16 cellular contexts compared by ENCODE assay signal in the genomic region with DNA sequence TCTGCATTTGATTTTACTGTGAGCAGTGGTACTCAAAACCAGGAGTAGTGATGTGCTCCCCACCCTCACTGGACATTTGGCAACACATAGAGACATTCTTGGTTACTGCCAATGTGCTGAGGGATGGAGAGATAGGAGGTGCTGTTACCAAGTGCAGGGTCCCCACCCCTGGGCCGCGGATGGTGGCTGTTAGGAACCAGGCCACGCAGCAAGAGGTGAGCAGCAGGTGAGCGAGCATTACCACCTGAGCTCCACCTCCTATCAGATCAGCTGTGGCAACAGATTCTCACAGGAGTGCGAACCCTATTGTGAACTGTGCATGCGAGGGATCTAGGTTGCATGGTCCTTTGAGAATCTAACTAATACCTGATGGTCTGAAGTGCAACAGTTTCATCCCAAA.
DNase-seq lines count a peak whose midpoint lies in the region; ATAC-seq, FAIRE-seq and TF ChIP-seq lines count a peak whose summit lies in the region.
"Had no signal": no experiment of that assay in that cellular context is flagged by ENCODE, and none has a peak within 500 bp of the region (broad histone marks: within the 10 kb centered on the region; RNA-seq: fewer than 3 reads in every experiment).

No MANE protein-coding gene starts in this region.

- DNase-seq in right cardiac atrium (peak in 2 of 3 donors; percentile 40 to 53), left cardiac atrium (no peak), HTR-8/SVneo (ENCODE audit: insufficient read length, low spot score) (no peak), kidney (peak; percentile 34), OCI-LY7 (ENCODE audit: low spot score) (no peak), putamen (ENCODE audit: low spot score) (no peak)
- DNase-seq: ACHN; BE2C; C1 segment of cervical spinal cord; Calu3; CD4-positive, alpha-beta memory T cell; DMS79 treated with DMSO at 0.1 percent for 48 hours; GF-D8 had no signal

- no peak overlapping the region for H3K4me2 ChIP-seq in OCI-LY7 (ENCODE audit: low read length)

- H3K4me1 ChIP-seq in right cardiac atrium (ENCODE audit: control insufficient read depth, insufficient read depth, low read length) (no peaks in the 10 kb centered on the region), kidney (ENCODE audit: control insufficient read depth in 1 of 2, insufficient read depth in 1 of 2, low read depth in 1 of 2, low read length in 2 of 2) (peaks cover 2 to 5% of the 10 kb centered on the region in 2 donors), OCI-LY7 (ENCODE audit: insufficient read depth, low read length, poor library complexity, severe bottlenecking) (no peaks in the 10 kb centered on the region)
- H3K4me1 ChIP-seq: BE2C, HAP-1 had no signal

- BruUV-seq in OCI-LY7 (replicated peaks; lab: Mats Ljungman, UMichigan): no TSS peak

- H3K27ac ChIP-seq in right cardiac atrium (ENCODE audit: low read length) (no peak overlapping the region), kidney (ENCODE audit: low read depth in 2 of 2, low read length in 2 of 2) (no peak overlapping the region), OCI-LY7 (ENCODE audit: low read depth, low read length, poor library complexity, severe bottlenecking) (no peak overlapping the region)

- no peak for ATAC-seq in right cardiac atrium
- ATAC-seq in left cardiac atrium: no peak
- ATAC-seq in HG03039 (IDR thresholded peaks at IDR 0.05; ENCODE audit: unreplicated experiment): no peak

- TF ChIP-seq CTCF in kidney (IDR thresholded peaks at IDR 0.05; ENCODE audit: borderline replicate concordance, extremely low read depth, insufficient read depth) (no peak), OCI-LY7 (conservative IDR thresholded peaks at IDR 0.05; ENCODE audit: low read length) (no peak)

- H4K20me1 ChIP-seq in OCI-LY7 (ENCODE audit: insufficient read depth, low read length): no peaks in the 10 kb centered on the region

- POLR2A ChIA-PET in OCI-LY7 (lab: Charles Lee): no interaction called here

- no peak overlapping the region for H3K4me3 ChIP-seq in right cardiac atrium (ENCODE audit: low read length)
- H3K4me3 ChIP-seq in kidney (ENCODE audit: low read length in 2 of 2): no peak overlapping the region
- H3K4me3 ChIP-seq in OCI-LY7 (ENCODE audit: low read depth, low read length, poor library complexity, severe bottlenecking): no peak overlapping the region
- H3K4me3 ChIP-seq: HAP-1 had no signal

- FAIRE-seq in HTR-8/SVneo (lab: Jason Lieb, UNC) (peak; percentile 48), kidney (lab: Jason Lieb, UNC) (no peak)
- FAIRE-seq: A204.1 had no signal

- H3K9me3 ChIP-seq in right cardiac atrium (ENCODE audit: control insufficient read depth, low read length): no peaks in the 10 kb centered on the region
- no peaks in the 10 kb centered on the region for H3K9me3 ChIP-seq in kidney (ENCODE audit: control insufficient read depth in 1 of 2, low read length in 2 of 2)
- no peaks in the 10 kb centered on the region for H3K9me3 ChIP-seq in OCI-LY7 (ENCODE audit: low read length)
- H3K9me3 ChIP-seq: BE2C, HAP-1 had no signal

- 90% methylated on average over 6 of the region's 6 CpGs for WGBS in right cardiac atrium

- H3K36me3 ChIP-seq in kidney (ENCODE audit: control insufficient read depth in 1 of 2, insufficient read depth in 2 of 2, low read length in 2 of 2): no peaks in the 10 kb centered on the region
- H3K36me3 ChIP-seq in OCI-LY7 (ENCODE audit: insufficient read depth, low read length): no peaks in the 10 kb centered on the region
- H3K36me3 ChIP-seq: BE2C, HAP-1 had no signal

- no peaks in the 10 kb centered on the region for H3K9me2 ChIP-seq in OCI-LY7 (ENCODE audit: insufficient read depth, low read length)

- no peak overlapping the region for H3K9ac ChIP-seq in kidney (ENCODE audit: low read length in 2 of 2)

- intact Hi-C loops in right cardiac atrium (cut with DNase I) (no loop called here), left cardiac atrium (cut with DNase I) (no loop called here), kidney (cut with DNase I) (no loop called here), OCI-LY7 (cut with micrococcal nuclease; ENCODE audit: unreplicated experiment) (no loop called here)

- no peaks in the 10 kb centered on the region for H3K27me3 ChIP-seq in right cardiac atrium (ENCODE audit: control insufficient read depth, insufficient read depth)
- H3K27me3 ChIP-seq: BE2C had no signal

- H2AFZ ChIP-seq in OCI-LY7 (ENCODE audit: low read length): no peak overlapping the region

- H3K79me2 ChIP-seq in OCI-LY7 (ENCODE audit: insufficient read depth, low read depth, low read length): no peaks in the 10 kb centered on the region

- CTCF ChIA-PET in OCI-LY7 (lab: Charles Lee; ENCODE audit: unreplicated experiment): no interaction called here

Comparison
In these comparisons a context has a peak if more than half of its experiments do, and no peak if none do; other contexts are left out.
1. DNase-seq: peak in right cardiac atrium (2 of 3) and kidney (single experiment); none in left cardiac atrium (single experiment), HTR-8/SVneo (single experiment), OCI-LY7 (single experiment) and putamen (single experiment).